ENCODE assay signal across 8 cellular contexts in genomic region chr3:196317399-196317701, GRCh38. TPM values are rescaled to one million over a fixed set of nuclear protein-coding genes. Genes with fewer than 3 reads are reported as not detected.
DNase-seq lines count a peak whose midpoint lies in the region; ATAC-seq, FAIRE-seq and TF ChIP-seq lines count a peak whose summit lies in the region.
"Not testable (repeated sequence)": the region's sequence is repeated elsewhere in the genome, so short reads cannot be mapped to it uniquely, and the experiment has no call there.

No MANE protein-coding gene starts in this region.

- H3K27me3 Mint-ChIP-seq in activated naive CD4-positive, alpha-beta T cell treated with anti-CD3 and anti-CD28 coated beads, Interleukin-2, amount 10 ng/mL, durations not matched to agents 7 days and 5 days = not testable (repeated sequence)

- H3K4ac ChIP-seq in H1 (replicated peaks; ENCODE audit: insufficient read length, low read depth, low read length) = peak overlapping the region; percentile 94
- peak overlapping the region; percentile 6 for H3K4ac ChIP-seq in neuronal stem cell (ENCODE audit: low read length)

- H2BK12ac ChIP-seq in H1 (ENCODE audit: low read depth, low read length); neuronal stem cell (ENCODE audit: low read length): not testable (repeated sequence)

- TF ChIP-seq EP300 in H1 (IDR thresholded peaks at IDR 0.05; ENCODE audit: borderline replicate concordance in 1 of 2, low read depth in 2 of 2, low read length in 2 of 2) = not testable (repeated sequence)

- peak overlapping the region in 3 of 4 experiments; percentile 53 to 92 (median 87); a peak in 6 of 7 replicates for H3K9ac ChIP-seq in H1 (replicated peaks in 1 of 4; ENCODE audit: extremely low read depth in 1 of 4, low read depth in 3 of 4, low read length in 3 of 4)
- peak overlapping the region; percentile 73; the same call in 1 of the 2 replicates for H3K9ac ChIP-seq in iPS-20b (ENCODE audit: low read depth, low read length)
- peak overlapping the region; percentile 83 for H3K9ac ChIP-seq in neuronal stem cell (ENCODE audit: low read depth, low read length, poor library complexity)
- peak overlapping the region; percentile 48 to 91 (median 74) for H3K9ac ChIP-seq in subcutaneous abdominal adipose tissue (ENCODE audit: low read length in 5 of 5)

- intact Hi-C loops in Panc1 (cut with micrococcal nuclease; ENCODE audit: unreplicated experiment) = not testable (repeated sequence)

- TF ChIP-seq POLR2A in H1 (IDR thresholded peaks at IDR 0.05; ENCODE audit: control extremely low read depth in 1 of 2, low read depth in 2 of 2, low read length in 2 of 2) = not testable (repeated sequence)

- not testable (repeated sequence) for H3K9me3 Mint-ChIP-seq in activated naive CD4-positive, alpha-beta T cell treated with anti-CD3 and anti-CD28 coated beads, Interleukin-2, amount 10 ng/mL, durations not matched to agents 7 days and 5 days

- in situ Hi-C loops in Panc1 (cut with HindIII; ENCODE audit: low pct_unique_long_range_greater_than_20kb, low sequenced_read_pairs) = not testable (repeated sequence)

- H4K5ac ChIP-seq in H1 (ENCODE audit: insufficient read length, low read depth, low read length) = not testable (repeated sequence)

- H3K4me2 ChIP-seq in H1 (ENCODE audit: insufficient read depth in 1 of 2, low read depth in 2 of 2, low read length in 2 of 2) = peak overlapping the region; percentile 20 to 78
- peak overlapping the region; percentile 83 for H3K4me2 ChIP-seq in neuronal stem cell (ENCODE audit: insufficient read depth, low read length, poor library complexity, severe bottlenecking)

- H2BK15ac ChIP-seq in H1 (ENCODE audit: low read length); neuronal stem cell (ENCODE audit: low read length): not testable (repeated sequence)

- not testable (repeated sequence) for DNase-seq in HFF-Myc (ENCODE audit: extremely low read depth, low read depth); Panc1 (ENCODE audit: low read depth, low spot score); activated naive CD4-positive, alpha-beta T cell treated with anti-CD3 and anti-CD28 coated beads, Interleukin-2, amount 10 ng/mL, durations not matched to agents 7 days and 5 days; H1 (ENCODE audit: low read depth in 1 of 2, low spot score in 2 of 2); neuronal stem cell (ENCODE audit: low spot score)

- H3K56ac ChIP-seq in H1 (replicated peaks; ENCODE audit: insufficient read length, low read depth, low read length) = not testable (repeated sequence)

- H3K9me3 ChIP-seq in Panc1 (ENCODE audit: control insufficient read depth, insufficient read depth, low read depth, low read length); H1 (ENCODE audit: insufficient read depth in 2 of 2, low read depth in 1 of 2, low read length in 1 of 2); iPS-20b (ENCODE audit: insufficient read depth, low read depth, low read length); neuronal stem cell (replicated peaks in 1 of 2; ENCODE audit: control insufficient read depth in 2 of 2, insufficient read depth in 1 of 2, low read depth in 1 of 2, low read length in 2 of 2); subcutaneous abdominal adipose tissue (ENCODE audit: control insufficient read depth in 5 of 5, low read length in 5 of 5): not testable (repeated sequence)

- not testable (repeated sequence) for H2AK5ac ChIP-seq in H1 (ENCODE audit: low read depth, low read length)
- peak overlapping the region; percentile 84 for H2AK5ac ChIP-seq in neuronal stem cell (ENCODE audit: low read depth, low read length)

- not testable (repeated sequence) for H2BK5ac ChIP-seq in H1 (ENCODE audit: low read depth, low read length)
- H2BK5ac ChIP-seq in neuronal stem cell (ENCODE audit: low read length) = peak overlapping the region; percentile 1

- H3K4me1 ChIP-seq in Panc1 (ENCODE audit: control insufficient read depth, insufficient read depth, low read length); H1 (replicated peaks in 1 of 4; ENCODE audit: control insufficient read depth in 3 of 4, insufficient read depth in 4 of 4, low read length in 3 of 4); iPS-20b (ENCODE audit: insufficient read depth, low read length); neuronal stem cell (ENCODE audit: control insufficient read depth in 2 of 2, insufficient read depth in 1 of 2, low read depth in 1 of 2, low read length in 2 of 2): not testable (repeated sequence)
- H3K4me1 ChIP-seq in subcutaneous abdominal adipose tissue (ENCODE audit: control insufficient read depth in 5 of 5, insufficient read depth in 5 of 5, low read length in 5 of 5) = peaks cover 0 to 13% (median 2%) of the 10 kb centered on the region in 5 donors

- H2BK120ac ChIP-seq in H1 (replicated peaks; ENCODE audit: low read depth, low read length) = peak overlapping the region; percentile 28
- H2BK120ac ChIP-seq in neuronal stem cell (ENCODE audit: low read depth, low read length) = not testable (repeated sequence)

- H3K27ac Mint-ChIP-seq in activated naive CD4-positive, alpha-beta T cell treated with anti-CD3 and anti-CD28 coated beads, Interleukin-2, amount 10 ng/mL, durations not matched to agents 7 days and 5 days = peak overlapping the region; percentile 97

- not testable (repeated sequence) for H3K23me2 ChIP-seq in H1 (ENCODE audit: low read depth, low read length)

- not testable (repeated sequence) for ATAC-seq in Panc1

- H3K4me3 ChIP-seq in HFF-Myc (replicated peaks; ENCODE audit: low read depth, low read length) (peak overlapping the region; percentile 69), Panc1 (ENCODE audit: low read depth in 2 of 2, low read length in 2 of 2) (peak overlapping the region; percentile 66 to 83), H1 (ENCODE audit: extremely low read depth in 1 of 4, insufficient read depth in 2 of 4, low read depth in 3 of 4, low read length in 4 of 4) (peak overlapping the region; percentile 55 to 98 (median 91)), iPS-20b (ENCODE audit: low read length) (peak overlapping the region; percentile 89), neuronal stem cell (ENCODE audit: low read length in 2 of 2) (peak overlapping the region; percentile 85 to 98), subcutaneous abdominal adipose tissue (ENCODE audit: low read depth in 1 of 5, low read length in 5 of 5) (peak overlapping the region; percentile 58 to 95 (median 88))

- not testable (repeated sequence) for H4K20me1 ChIP-seq in H1 (replicated peaks in 1 of 2; ENCODE audit: control insufficient read depth in 1 of 2, insufficient read depth in 2 of 2, low read length in 2 of 2)

- not testable (repeated sequence) for TF ChIP-seq CTCF in C4-2B (conservative IDR thresholded peaks at IDR 0.05); HFF-Myc (IDR thresholded peaks at IDR 0.05; ENCODE audit: low read depth, low read length, missing control alignments); Panc1 (IDR thresholded peaks at IDR 0.05); H1 (IDR thresholded peaks at IDR 0.05; ENCODE audit: control extremely low read depth in 1 of 3, insufficient read depth in 1 of 3, low read depth in 1 of 3, low read length in 3 of 3)

- not testable (repeated sequence) for H2BK20ac ChIP-seq in H1 (ENCODE audit: low read length)

- H3K23ac ChIP-seq in H1 (ENCODE audit: insufficient read length); neuronal stem cell (ENCODE audit: low read depth, low read length, poor library complexity): not testable (repeated sequence)

- not testable (repeated sequence) for TF ChIP-seq RAD21 in H1 (IDR thresholded peaks at IDR 0.05 in 1 of 2, conservative IDR thresholded peaks at IDR 0.05 in 1 of 2; ENCODE audit: low read depth in 2 of 2, low read length in 2 of 2)

- BruUV-seq in Panc1 (replicated peaks; lab: Mats Ljungman, UMichigan) = not testable (repeated sequence)

- peak overlapping the region; percentile 92 for H3K4me3 Mint-ChIP-seq in activated naive CD4-positive, alpha-beta T cell treated with anti-CD3 and anti-CD28 coated beads, Interleukin-2, amount 10 ng/mL, durations not matched to agents 7 days and 5 days

- H3K36me3 ChIP-seq in Panc1 (ENCODE audit: control insufficient read depth, insufficient read depth, low read length); H1 (ENCODE audit: control insufficient read depth in 2 of 4, insufficient read depth in 4 of 4, low read length in 3 of 4); iPS-20b (ENCODE audit: insufficient read depth, low read depth, low read length); subcutaneous abdominal adipose tissue (ENCODE audit: control insufficient read depth in 5 of 5, insufficient read depth in 5 of 5, low read length in 5 of 5): not testable (repeated sequence)
- peaks cover 5 to 27% of the 10 kb centered on the region in 2 donors for H3K36me3 ChIP-seq in neuronal stem cell (replicated peaks in 1 of 2; ENCODE audit: control insufficient read depth in 2 of 2, insufficient read depth in 2 of 2, low read length in 2 of 2)

- not testable (repeated sequence) for FAIRE-seq in H1 (lab: Jason Lieb, UNC)

- POLR2A ChIA-PET in Panc1 (lab: Charles Lee) = interaction anchor here (0.6 to 0.8 kb wide), 4 partner anchors 9 to 1356 kb away, joined by 3 to 8 read pairs (median 3); no protein-coding TSS in a partner anchor
- POLR2A ChIA-PET in H1 (lab: Charles Lee; ENCODE audit: partially characterized antibody) = interaction anchor here (0.9 to 2.2 kb wide), 7 partner anchors 10 to 115 kb away, joined by 3 to 10 read pairs (median 3); partner anchors contain the start of genes PCYT1A and UBXN7

- CTCF ChIA-PET in Panc1 (lab: Charles Lee) = not testable (repeated sequence)
- CTCF ChIA-PET in activated naive CD4-positive, alpha-beta T cell treated with anti-CD3 and anti-CD28 coated beads, Interleukin-2, amount 10 ng/mL, durations not matched to agents 7 days and 5 days (lab: Charles Lee) = interaction anchor here (0.6 to 1.0 kb wide), 3 partner anchors 23 to 147 kb away, joined by 3 read pairs; no protein-coding TSS in a partner anchor
- CTCF ChIA-PET in H1 (lab: Charles Lee; ENCODE audit: partially characterized antibody) = interaction anchor here (0.6 to 1.1 kb wide), 4 partner anchors 10 to 53 kb away, joined by 3 to 4 read pairs (median 4); no protein-coding TSS in a partner anchor

- H3K79me1 ChIP-seq in H1 (ENCODE audit: low read depth, low read length); neuronal stem cell (ENCODE audit: low read depth, low read length): not testable (repeated sequence)

- not testable (repeated sequence) for H3K27me3 ChIP-seq in Panc1 (ENCODE audit: control insufficient read depth, insufficient read depth, low read length); H1 (replicated peaks in 1 of 4; ENCODE audit: control insufficient read depth in 3 of 4, extremely low read depth in 1 of 4, insufficient read depth in 3 of 4, low read length in 3 of 4); iPS-20b (ENCODE audit: insufficient read depth, low read length); neuronal stem cell (ENCODE audit: control insufficient read depth in 3 of 3, insufficient read depth in 3 of 3, low read depth in 1 of 3, low read length in 3 of 3); subcutaneous abdominal adipose tissue (ENCODE audit: control insufficient read depth in 5 of 5, insufficient read depth in 4 of 5, low read length in 5 of 5)

- peaks cover 25% of the 10 kb centered on the region for H3K4me1 Mint-ChIP-seq in activated naive CD4-positive, alpha-beta T cell treated with anti-CD3 and anti-CD28 coated beads, Interleukin-2, amount 10 ng/mL, durations not matched to agents 7 days and 5 days

- H3K27ac ChIP-seq in C4-2B (peak overlapping the region; percentile 82), Panc1 (ENCODE audit: low read length) (peak overlapping the region; percentile 78), H1 (ENCODE audit: low read depth, low read length) (peak overlapping the region; percentile 34; the same call in 1 of the 2 replicates), neuronal stem cell (replicated peaks; ENCODE audit: low read length) (peak overlapping the region; percentile 64), subcutaneous abdominal adipose tissue (ENCODE audit: low read depth, low read length) (peak overlapping the region; percentile 78)
- not testable (repeated sequence) for H3K27ac ChIP-seq in iPS-20b (ENCODE audit: low read length)

- H2AFZ ChIP-seq in H1 (ENCODE audit: low read length) = peak overlapping the region; percentile 89; the same call in 1 of the 2 replicates
- H2AFZ ChIP-seq in neuronal stem cell (ENCODE audit: low read length) = peak overlapping the region; percentile 100

- 12% methylated on average over 12 of the region's 14 CpGs; no CpG with 5 or more reads in 1 of the 2 experiments for WGBS in H1 (ENCODE audit: extremely low coverage in 1 of 2, insufficient coverage in 1 of 2, insufficient read length in 1 of 2, insufficient replicate concordance in 2 of 2, low coverage in 1 of 2, low lambda C conversion rate in 2 of 2, missing lambda C conversion rate in 1 of 2), 2 experiments
- no CpG with 5 or more reads among the region's 14 CpGs for WGBS in neuronal stem cell (ENCODE audit: extremely low coverage in 2 of 2, insufficient read length in 2 of 2, insufficient replicate concordance in 1 of 2), 2 donors

- not testable (repeated sequence) for H4K91ac ChIP-seq in H1 (replicated peaks; ENCODE audit: insufficient read length, low read length)
- H4K91ac ChIP-seq in neuronal stem cell (ENCODE audit: low read depth, low read length, poor library complexity) = peak overlapping the region; percentile 81

- peak overlapping the region; percentile 89 for H4K8ac ChIP-seq in H1 (ENCODE audit: extremely low read depth, insufficient read depth, low read length)
- H4K8ac ChIP-seq in neuronal stem cell (ENCODE audit: low read depth, low read length) = not testable (repeated sequence)

- H3K14ac ChIP-seq in H1 (ENCODE audit: insufficient read length) = not testable (repeated sequence)
- H3K14ac ChIP-seq in neuronal stem cell (ENCODE audit: low read length) = peak overlapping the region; percentile 99

- H3K36me3 Mint-ChIP-seq in activated naive CD4-positive, alpha-beta T cell treated with anti-CD3 and anti-CD28 coated beads, Interleukin-2, amount 10 ng/mL, durations not matched to agents 7 days and 5 days = peaks cover 11% of the 10 kb centered on the region

- H3K18ac ChIP-seq in H1 (ENCODE audit: extremely low read depth, low read length) (peak overlapping the region; percentile 87), neuronal stem cell (ENCODE audit: low read length) (peak overlapping the region; percentile 78)

- H3K79me2 ChIP-seq in H1 (ENCODE audit: control insufficient read depth in 1 of 2, insufficient read depth in 2 of 2, low read length in 2 of 2) = not testable (repeated sequence)

RNA-seq across cellular contexts. Expression of gene DYNLT2B, which starts 0.7 kb away (rescaled TPM):
- total RNA-seq in Panc1 (2021; ENCODE audit: unreplicated experiment) = 41.4 TPM
- 44.7 TPM for polyA plus RNA-seq in Panc1 (2012; ENCODE audit: insufficient read length)
- total RNA-seq in H1 (2021; fragmentation: NEBNext Ultra II Directional; extraction: Animal tissue kit (Norgen Biotek cat#: 25700)) = 9.7 and 10.9 TPM in 2 replicates
- 15.6 and 22.2 TPM in 2 replicates for polyA plus RNA-seq in H1 (2011; rRNA removed)
- 19.8 TPM for polyA plus RNA-seq in H1 (2011; cell fraction: cytosol; rRNA removed)
- 9.1 TPM for polyA plus RNA-seq in H1 (2011; cell fraction: nucleus; rRNA removed)
- 17.7 to 27.4 TPM (median 20.9 TPM) in 4 replicates for polyA plus RNA-seq in H1 (2012, experiment 1 of 2)
- polyA plus RNA-seq in H1 (2012, experiment 2 of 2) = 40.6 TPM
- polyA plus RNA-seq in H1 (2013, experiment 1 of 2) = 21.7 TPM
- polyA plus RNA-seq in H1 (2013, experiment 2 of 2) = 25.4 TPM
- 0.76 and 2.9 TPM in 2 replicates for polyA minus RNA-seq in H1 (2011; rRNA and poly(A)+ RNA removed)
- polyA minus RNA-seq in H1 (2011; cell fraction: cytosol; rRNA and poly(A)+ RNA removed) = 2.7 TPM
- 2.7 TPM for polyA minus RNA-seq in H1 (2011; cell fraction: nucleus; rRNA and poly(A)+ RNA removed)
- polyA plus RNA-seq in neuronal stem cell (2013, experiment 1 of 2) = 94.4 TPM
- polyA plus RNA-seq in neuronal stem cell (2013, experiment 2 of 2) = 92.9 TPM

RNA-seq across cellular contexts. Expression of gene TM4SF19, which starts 20.8 kb away (rescaled TPM):
- not detected for total RNA-seq in Panc1 (2021; ENCODE audit: unreplicated experiment)
- polyA plus RNA-seq in Panc1 (2012; ENCODE audit: insufficient read length) = 0.38 TPM
- total RNA-seq in H1 (2021; fragmentation: NEBNext Ultra II Directional; extraction: Animal tissue kit (Norgen Biotek cat#: 25700)) = not detected in 2 replicates
- polyA plus RNA-seq in H1 (2011; rRNA removed) = not detected in 2 replicates
- polyA plus RNA-seq in H1 (2011; cell fraction: cytosol; rRNA removed) = 0.13 TPM
- polyA plus RNA-seq in H1 (2011; cell fraction: nucleus; rRNA removed) = not detected
- polyA plus RNA-seq in H1 (2012, experiment 1 of 2) = 0.11 to 0.41 TPM (median 0.15 TPM) in 3 of 4 replicates, not detected in the other
- polyA plus RNA-seq in H1 (2012, experiment 2 of 2) = not detected
- 0.26 TPM for polyA plus RNA-seq in H1 (2013, experiment 1 of 2)
- 0.15 TPM for polyA plus RNA-seq in H1 (2013, experiment 2 of 2)
- polyA minus RNA-seq in H1 (2011; rRNA and poly(A)+ RNA removed) = 0.16 TPM in 1 of 2 replicates, not detected in the other
- not detected for polyA minus RNA-seq in H1 (2011; cell fraction: cytosol; rRNA and poly(A)+ RNA removed)
- not detected for polyA minus RNA-seq in H1 (2011; cell fraction: nucleus; rRNA and poly(A)+ RNA removed)
- polyA plus RNA-seq in neuronal stem cell (2013, experiment 1 of 2) = not detected
- polyA plus RNA-seq in neuronal stem cell (2013, experiment 2 of 2) = not detected

RNA-seq across cellular contexts. Expression of gene PCYT1A, which starts 29.8 kb away (rescaled TPM):
- total RNA-seq in Panc1 (2021; ENCODE audit: unreplicated experiment) = 96.8 TPM
- 92.5 TPM for polyA plus RNA-seq in Panc1 (2012; ENCODE audit: insufficient read length)
- 30.2 and 31.8 TPM in 2 replicates for total RNA-seq in H1 (2021; fragmentation: NEBNext Ultra II Directional; extraction: Animal tissue kit (Norgen Biotek cat#: 25700))
- 17.5 and 19.9 TPM in 2 replicates for polyA plus RNA-seq in H1 (2011; rRNA removed)
- 21.9 TPM for polyA plus RNA-seq in H1 (2011; cell fraction: cytosol; rRNA removed)
- 22.5 TPM for polyA plus RNA-seq in H1 (2011; cell fraction: nucleus; rRNA removed)
- 21.3 to 27.3 TPM (median 24.4 TPM) in 4 replicates for polyA plus RNA-seq in H1 (2012, experiment 1 of 2)
- polyA plus RNA-seq in H1 (2012, experiment 2 of 2) = 7.1 TPM
- polyA plus RNA-seq in H1 (2013, experiment 1 of 2) = 17.0 TPM
- 18.8 TPM for polyA plus RNA-seq in H1 (2013, experiment 2 of 2)
- 55.5 and 69.8 TPM in 2 replicates for polyA minus RNA-seq in H1 (2011; rRNA and poly(A)+ RNA removed)
- polyA minus RNA-seq in H1 (2011; cell fraction: cytosol; rRNA and poly(A)+ RNA removed) = 40.4 TPM
- 28.9 TPM for polyA minus RNA-seq in H1 (2011; cell fraction: nucleus; rRNA and poly(A)+ RNA removed)
- 9.4 TPM for polyA plus RNA-seq in neuronal stem cell (2013, experiment 1 of 2)
- polyA plus RNA-seq in neuronal stem cell (2013, experiment 2 of 2) = 10.5 TPM
